In genomic region chr1:54370287-54371003, GRCh38 we compare ENCODE assay signal across 26 cellular contexts. TPM values are rescaled to one million over a fixed set of nuclear protein-coding genes. Genes with fewer than 3 reads are reported as not detected.
DNase-seq lines count a peak whose midpoint lies in the region; ATAC-seq and TF ChIP-seq lines count a peak whose summit lies in the region.
"Had no signal": no experiment of that assay in that cellular context is flagged by ENCODE, and none has a peak within 500 bp of the region (broad histone marks: within the 10 kb centered on the region; RNA-seq: fewer than 3 reads in every experiment).

No MANE protein-coding gene starts in this region.

- H3K27ac Mint-ChIP-seq in activated T-helper 17 cell treated with anti-CD3 and anti-CD28 coated beads, Interleukin-2, amount 50 U/mL, for 72 hours, result no peak overlapping the region
- H3K27ac Mint-ChIP-seq: activated CD8-positive, alpha-beta T cell treated with anti-CD3 and anti-CD28 coated beads for 36 hours had no signal

- H3K36me3 ChIP-seq in heart left ventricle, result no peaks in the 10 kb centered on the region
- H3K36me3 ChIP-seq in stomach, result peaks cover 0 to 10% (median 2%) of the 10 kb centered on the region in 4 donors
- H3K36me3 ChIP-seq: BE2C, tibial nerve had no signal

- DNase-seq in heart left ventricle (peak in 1 of 5 donors; percentile 13), cardiac septum (ENCODE audit: low spot score) (no peak), foreskin keratinocyte (no peak), stomach (no peak), D341Med (ENCODE audit: low spot score) (no peak), DMS79 (lab: John Stamatoyannopoulos, UW) (no peak)
- DNase-seq: activated CD4-positive, CD25-positive, alpha-beta regulatory T cell treated with anti-CD3 and anti-CD28 coated beads, Interleukin-2, amount 50 U/mL, for 72 hours; activated CD8-positive, alpha-beta T cell treated with anti-CD3 and anti-CD28 coated beads for 36 hours; activated effector memory CD4-positive, alpha-beta T cell treated with Interleukin-2 at 50 U/mL for 16 hours; activated naive CD8-positive, alpha-beta T cell treated with anti-CD3 and anti-CD28 coated beads, Interleukin-2, amount 10 ng/mL, durations not matched to agents 7 days and 5 days; BE2C; DMS79 treated with DMSO at 0.1 percent for 48 hours; H7; immature natural killer cell; NCI-H187 treated with DMSO at 0.1 percent for 48 hours; RPMI8226; stimulated activated CD4-positive, alpha-beta T cell treated with anti-CD3 and anti-CD28 coated beads, Interleukin-1b, Interleukin-23, amount 100 ng/mL, for 48 hours; stimulated activated CD8-positive, alpha-beta memory T cell treated with anti-CD3 and anti-CD28 coated beads, Interleukin-4, amount 100 ng/mL, for 48 hours; T-helper 1 cell had no signal

- H3K4me3 Mint-ChIP-seq in activated T-helper 17 cell treated with anti-CD3 and anti-CD28 coated beads, Interleukin-2, amount 50 U/mL, for 72 hours, result no peak overlapping the region
- H3K4me3 Mint-ChIP-seq: activated CD8-positive, alpha-beta T cell treated with anti-CD3 and anti-CD28 coated beads for 36 hours; activated naive CD8-positive, alpha-beta T cell treated with anti-CD3 and anti-CD28 coated beads, Interleukin-2, amount 10 ng/mL, durations not matched to agents 7 days and 5 days; mesothelial cell of epicardium had no signal

- H3K4me3 ChIP-seq in heart left ventricle (no peak overlapping the region), stomach (no peak overlapping the region)
- H3K4me3 ChIP-seq: hepatocyte, smooth muscle cell, tibial nerve had no signal

- H3K27ac ChIP-seq in heart left ventricle (peak overlapping the region in 6 of 12 donors; percentile 12 to 43 (median 28)), VCaP (peak overlapping the region; percentile 78), foreskin keratinocyte (no peak overlapping the region), stomach (peak overlapping the region; percentile 33 to 65 (median 46))
- H3K27ac ChIP-seq: hepatocyte, tibial nerve had no signal

- no peak for TF ChIP-seq POLR2A in heart left ventricle (IDR thresholded peaks at IDR 0.05)
- TF ChIP-seq POLR2A in stomach (IDR thresholded peaks at IDR 0.05), result no peak

- peaks cover 16% of the 10 kb centered on the region for H3K36me3 Mint-ChIP-seq in activated T-helper 17 cell treated with anti-CD3 and anti-CD28 coated beads, Interleukin-2, amount 50 U/mL, for 72 hours (ENCODE audit: low read depth)

- WGBS in heart left ventricle, 4 donors, result 52 to 62% (median 59%) methylated on average over 14 of the region's 14 CpGs
- WGBS in stomach, 5 donors, result 45 to 66% (median 48%) methylated on average over 13 to 14 of the region's 14 CpGs

- peak; percentile 25 to 64 (median 40) for ATAC-seq in heart left ventricle
- no peak for ATAC-seq in foreskin keratinocyte
- no peak for ATAC-seq in activated T-helper 17 cell treated with anti-CD3 and anti-CD28 coated beads, Interleukin-2, amount 50 U/mL, for 72 hours (replicated peaks)
- ATAC-seq: activated CD8-positive, alpha-beta T cell treated with anti-CD3 and anti-CD28 coated beads for 36 hours; naive thymus-derived CD4-positive, alpha-beta T cell had no signal

- H3K9me3 ChIP-seq in heart left ventricle, result no peaks in the 10 kb centered on the region
- H3K9me3 ChIP-seq in stomach, result no peaks in the 10 kb centered on the region
- H3K9me3 ChIP-seq: BE2C, tibial nerve had no signal

- no peak for TF ChIP-seq CTCF in heart left ventricle (IDR thresholded peaks at IDR 0.05)
- no peak for TF ChIP-seq CTCF in VCaP (conservative IDR thresholded peaks at IDR 0.05)
- peak; percentile 6 for TF ChIP-seq CTCF in foreskin keratinocyte (conservative IDR thresholded peaks at IDR 0.05)
- TF ChIP-seq CTCF in stomach (IDR thresholded peaks at IDR 0.05), result no peak

- H3K4me1 Mint-ChIP-seq in activated T-helper 17 cell treated with anti-CD3 and anti-CD28 coated beads, Interleukin-2, amount 50 U/mL, for 72 hours, result peaks cover 11% of the 10 kb centered on the region

- H3K27me3 Mint-ChIP-seq in activated T-helper 17 cell treated with anti-CD3 and anti-CD28 coated beads, Interleukin-2, amount 50 U/mL, for 72 hours, result no peaks in the 10 kb centered on the region
- H3K27me3 Mint-ChIP-seq: activated CD8-positive, alpha-beta T cell treated with anti-CD3 and anti-CD28 coated beads for 36 hours; activated naive CD8-positive, alpha-beta T cell treated with anti-CD3 and anti-CD28 coated beads, Interleukin-2, amount 10 ng/mL, durations not matched to agents 7 days and 5 days; naive thymus-derived CD4-positive, alpha-beta T cell had no signal

- H3K27me3 ChIP-seq in heart left ventricle (no peaks in the 10 kb centered on the region), foreskin keratinocyte (no peaks in the 10 kb centered on the region), stomach (no peaks in the 10 kb centered on the region)
- H3K27me3 ChIP-seq: BE2C, hepatocyte, tibial nerve had no signal

- TF ChIP-seq EP300 in stomach (IDR thresholded peaks at IDR 0.05), result no peak

- intact Hi-C loops in heart left ventricle (cut with DNase I), result no loop called here
- intact Hi-C loops in cardiac septum (cut with DNase I), result no loop called here
- intact Hi-C loops in stomach (cut with DNase I; ENCODE audit: low total_unique reads), result no loop called here

- no peaks in the 10 kb centered on the region for H3K9me3 Mint-ChIP-seq in activated T-helper 17 cell treated with anti-CD3 and anti-CD28 coated beads, Interleukin-2, amount 50 U/mL, for 72 hours
- H3K9me3 Mint-ChIP-seq: activated CD8-positive, alpha-beta T cell treated with anti-CD3 and anti-CD28 coated beads for 36 hours; activated naive CD8-positive, alpha-beta T cell treated with anti-CD3 and anti-CD28 coated beads, Interleukin-2, amount 10 ng/mL, durations not matched to agents 7 days and 5 days; immature natural killer cell; mesothelial cell of epicardium; naive thymus-derived CD4-positive, alpha-beta T cell had no signal

- peaks cover 0 to 79% (median 52%) of the 10 kb centered on the region in 12 donors for H3K4me1 ChIP-seq in heart left ventricle
- H3K4me1 ChIP-seq in foreskin keratinocyte, result peaks cover 7% of the 10 kb centered on the region
- peaks cover 67 to 94% (median 83%) of the 10 kb centered on the region in 4 donors for H3K4me1 ChIP-seq in stomach

RNA-seq across cellular contexts. Expression of gene SSBP3, which starts 35.7 kb away (rescaled TPM):
- total RNA-seq in heart left ventricle (10 to 100 TPM; 20.8 to 61.8 (median 48.3) TPM), cardiac septum (45.4 TPM), foreskin keratinocyte (12.7 and 14.9 TPM in 2 replicates), stomach (10 to 100 TPM in 3 of 5 donors, 1 to 10 TPM in 2; 4.3 to 77.6 (median 20.0) TPM)
- polyA plus RNA-seq in heart left ventricle (10 to 100 TPM; 21.4 to 30.7 TPM), foreskin keratinocyte (13.3 and 17.0 TPM in 2 replicates), stomach (100 to 1,000 TPM in 1 of 3 donors, 10 to 100 TPM in 2; 37.0 to 100 (median 59.5) TPM)
- 10 to 100 TPM; 40.3 to 56.3 TPM for total RNA-seq in activated T-helper 17 cell treated with anti-CD3 and anti-CD28 coated beads, Interleukin-2, amount 50 U/mL, for 72 hours

Comparison
In these comparisons a context has a peak if more than half of its experiments do, and no peak if none do; other contexts are left out.
1. ATAC-seq: peak in heart left ventricle (4 of 4); none in foreskin keratinocyte (single experiment) and activated T-helper 17 cell treated with anti-CD3 and anti-CD28 coated beads, Interleukin-2, amount 50 U/mL, for 72 hours (single experiment).